In the genomic region with DNA sequence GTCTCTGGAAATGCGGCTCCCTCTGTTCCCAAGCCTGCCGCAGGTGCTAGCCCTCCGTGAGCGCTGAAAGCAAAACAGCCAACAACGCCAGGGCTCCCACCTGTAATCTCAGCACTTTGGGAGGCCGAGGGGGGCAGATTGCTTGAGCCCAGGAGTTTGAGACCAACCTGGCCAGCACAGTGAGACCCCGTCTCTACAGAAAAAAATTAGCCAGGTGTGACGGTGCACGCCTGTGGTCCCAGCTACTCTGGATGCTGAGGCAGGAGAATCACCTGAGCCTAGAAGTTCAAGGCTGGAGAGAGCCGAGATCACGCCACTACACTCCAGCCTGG, we compare ENCODE assay signal across 9 cellular contexts. TPM values are rescaled to one million over a fixed set of nuclear protein-coding genes. Genes with fewer than 3 reads are reported as not detected.
DNase-seq lines count a peak whose midpoint lies in the region; ATAC-seq and TF ChIP-seq lines count a peak whose summit lies in the region.
"Had no signal": no experiment of that assay in that cellular context is flagged by ENCODE, and none has a peak within 500 bp of the region (broad histone marks: within the 10 kb centered on the region; RNA-seq: fewer than 3 reads in every experiment).

No MANE protein-coding gene starts in this region.

- no peak for DNase-seq in breast epithelium (ENCODE audit: low spot score in 2 of 2)
- no peak for DNase-seq in mammary epithelial cell
- DNase-seq in chondrocyte (ENCODE audit: low spot score), result no peak
- DNase-seq in type B pancreatic cell (ENCODE audit: extremely low spot score, unreplicated experiment), result no peak
- no peak for DNase-seq in stimulated activated CD4-positive, alpha-beta T cell treated with anti-CD3 and anti-CD28 coated beads, Interleukin-2, amount 100 ng/mL, for 24 hours
- DNase-seq: activated gamma-delta T cell had no signal

- CTCF ChIA-PET in mammary epithelial cell (lab: Charles Lee; ENCODE audit: low non-redundant PET), result interaction anchor here (0.6 kb wide), 1 partner anchor 419 kb away, joined by 3 read pairs; no protein-coding TSS in a partner anchor

- 96% methylated on average over 10 of the region's 11 CpGs for WGBS in mammary epithelial cell (ENCODE audit: low coverage, missing lambda C conversion rate)

- peaks cover 32% of the 10 kb centered on the region for H3K4me1 Mint-ChIP-seq in chondrocyte (ENCODE audit: low read depth)
- peaks cover 11% of the 10 kb centered on the region for H3K4me1 Mint-ChIP-seq in type B pancreatic cell (ENCODE audit: unreplicated experiment)

- TF ChIP-seq POLR2A in breast epithelium (IDR thresholded peaks at IDR 0.05), result no peak

- no peaks in the 10 kb centered on the region for H3K9me3 Mint-ChIP-seq in chondrocyte (ENCODE audit: low read depth)
- H3K9me3 Mint-ChIP-seq in type B pancreatic cell, result no peaks in the 10 kb centered on the region

- H4K20me1 ChIP-seq in mammary epithelial cell (ENCODE audit: insufficient read depth, low read length), result no peaks in the 10 kb centered on the region

- H3K4me1 ChIP-seq in breast epithelium (no peaks in the 10 kb centered on the region), mammary epithelial cell (ENCODE audit: insufficient read depth, low read length) (peaks cover 17% of the 10 kb centered on the region), mononuclear cell (ENCODE audit: insufficient read depth, low read length) (peaks cover 61% of the 10 kb centered on the region)

- ATAC-seq in HG02852 (IDR thresholded peaks at IDR 0.05; ENCODE audit: unreplicated experiment) (no peak), GM18907 (IDR thresholded peaks at IDR 0.05; ENCODE audit: unreplicated experiment) (no peak)

- peak overlapping the region; percentile 45 to 68 (median 46) for H3K4me3 ChIP-seq in breast epithelium
- no peak overlapping the region for H3K4me3 ChIP-seq in mammary epithelial cell (replicated peaks in 1 of 3; ENCODE audit: insufficient read depth in 1 of 3, low read depth in 2 of 3, low read length in 3 of 3)
- H3K4me3 ChIP-seq in mononuclear cell (ENCODE audit: low read length), result peak overlapping the region; percentile 38

- no TSS peak for BruUV-seq in mammary epithelial cell (replicated peaks; lab: Mats Ljungman, UMichigan)

- H2AFZ ChIP-seq in mammary epithelial cell (ENCODE audit: low read depth, low read length), result no peak overlapping the region

- H3K27me3 Mint-ChIP-seq in chondrocyte (ENCODE audit: low read depth) (no peaks in the 10 kb centered on the region), type B pancreatic cell (no peaks in the 10 kb centered on the region)

- H3K27me3 ChIP-seq in breast epithelium (no peaks in the 10 kb centered on the region), mammary epithelial cell (ENCODE audit: insufficient read depth, low read length) (no peaks in the 10 kb centered on the region), mononuclear cell (ENCODE audit: insufficient read depth, low read length) (no peaks in the 10 kb centered on the region)

- H3K4me2 ChIP-seq in mammary epithelial cell (ENCODE audit: insufficient read depth, low read depth, low read length), result no peak overlapping the region

- H3K9me3 ChIP-seq in breast epithelium (no peaks in the 10 kb centered on the region), mammary epithelial cell (replicated peaks; ENCODE audit: insufficient read depth, low read length) (no peaks in the 10 kb centered on the region), mononuclear cell (ENCODE audit: low read depth, low read length) (no peaks in the 10 kb centered on the region)

- dilution Hi-C loops in mammary epithelial cell (cut with HindIII; ENCODE audit: low sequenced_read_pairs), result no loop called here

- peak overlapping the region; percentile 95 to 98 for H3K27ac ChIP-seq in breast epithelium
- H3K27ac ChIP-seq in mammary epithelial cell (ENCODE audit: insufficient read depth, low read depth, low read length), result no peak overlapping the region

- no peaks in the 10 kb centered on the region for H3K36me3 Mint-ChIP-seq in chondrocyte (ENCODE audit: low read depth)
- no peaks in the 10 kb centered on the region for H3K36me3 Mint-ChIP-seq in type B pancreatic cell

- intact Hi-C loops in breast epithelium (cut with DNase I; ENCODE audit: low total_unique reads) (loop anchor here (10.0 kb wide), 1 partner anchor 48 kb away; no protein-coding TSS in a partner anchor), mammary epithelial cell (cut with micrococcal nuclease) (no loop called here)

- peak overlapping the region; percentile 73 for H3K4me3 Mint-ChIP-seq in chondrocyte (ENCODE audit: unreplicated experiment)
- H3K4me3 Mint-ChIP-seq in type B pancreatic cell, result peak overlapping the region; percentile 83

- no peak overlapping the region for H3K9ac ChIP-seq in mammary epithelial cell (ENCODE audit: insufficient read depth, low read length)

- H3K27ac Mint-ChIP-seq in chondrocyte (ENCODE audit: unreplicated experiment), result peak overlapping the region; percentile 98
- H3K27ac Mint-ChIP-seq in type B pancreatic cell, result peak overlapping the region; percentile 94

- in situ Hi-C loops in mammary epithelial cell (cut with MboI; ENCODE audit: low sequenced_read_pairs in 2 of 2), result loop anchor here in 1 of 2 donors (5.0 kb wide), 1 partner anchor 55 kb away; no protein-coding TSS in a partner anchor

- no peaks in the 10 kb centered on the region for H3K79me2 ChIP-seq in mammary epithelial cell (ENCODE audit: insufficient read depth, low read length)

- TF ChIP-seq CTCF in breast epithelium (IDR thresholded peaks at IDR 0.05) (no peak), mammary epithelial cell (conservative IDR thresholded peaks at IDR 0.05 in 1 of 2, IDR thresholded peaks at IDR 0.05 in 1 of 2; ENCODE audit: extremely low read depth in 1 of 2, insufficient read depth in 1 of 2, low read depth in 1 of 2, low read length in 2 of 2) (no peak), chondrocyte (IDR thresholded peaks at IDR 0.05) (no peak), type B pancreatic cell (conservative IDR thresholded peaks at IDR 0.05) (no peak)

- H3K36me3 ChIP-seq in breast epithelium, result no peaks in the 10 kb centered on the region
- no peaks in the 10 kb centered on the region for H3K36me3 ChIP-seq in mammary epithelial cell (ENCODE audit: insufficient read depth, low read length)

RNA-seq across cellular contexts. Expression of gene PTMA, which starts 41.3 kb away (rescaled TPM):
- total RNA-seq in breast epithelium (1,000 to 10,000 TPM in 1 of 3 donors, 100 to 1,000 TPM in 2; 678 to 1,077 (median 956) TPM), mammary epithelial cell (100 to 1,000 TPM; 300 to 544 TPM), chondrocyte (391 to 435 TPM (median 409 TPM) in 3 replicates), mononuclear cell (1,408 TPM), type B pancreatic cell (ENCODE audit: low replicate concordance) (969 and 1,228 TPM in 2 replicates)
- polyA plus RNA-seq in mammary epithelial cell, result 651 TPM
- polyA minus RNA-seq in mammary epithelial cell, result 178 TPM

Comparison
In these comparisons a context has a peak if more than half of its experiments do, and no peak if none do; other contexts are left out.
1. H3K4me3 ChIP-seq: peak in breast epithelium (3 of 3) and mononuclear cell (single experiment); none in mammary epithelial cell (0 of 3).